In the genomic region with DNA sequence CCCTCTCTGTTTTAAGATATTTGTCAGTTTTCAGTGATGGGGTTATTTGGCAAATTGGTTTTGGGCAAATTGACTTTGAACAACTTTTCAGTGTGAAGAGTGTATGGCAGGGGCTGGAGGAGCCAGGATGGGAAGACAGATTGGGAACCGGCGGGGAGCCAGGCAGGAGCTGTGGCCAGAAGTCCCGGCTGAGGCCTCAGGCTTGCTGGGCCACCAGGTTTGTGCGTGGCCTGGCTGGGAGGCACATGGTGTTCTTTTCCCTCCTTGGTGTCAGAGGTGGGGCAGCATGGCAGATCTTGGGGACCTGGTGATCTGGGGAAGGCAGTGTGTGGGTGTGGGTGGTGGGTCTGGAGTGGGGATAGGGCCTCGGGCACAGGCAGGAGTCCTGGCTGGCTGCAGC, we compare ENCODE assay signal across 18 cellular contexts. TPM values are rescaled to one million over a fixed set of nuclear protein-coding genes. Genes with fewer than 3 reads are reported as not detected.
DNase-seq lines count a peak whose midpoint lies in the region; ATAC-seq and TF ChIP-seq lines count a peak whose summit lies in the region.
"Had no signal": no experiment of that assay in that cellular context is flagged by ENCODE, and none has a peak within 500 bp of the region (broad histone marks: within the 10 kb centered on the region; RNA-seq: fewer than 3 reads in every experiment).

No MANE protein-coding gene starts in this region.

- H2AFZ ChIP-seq in PC-3 (ENCODE audit: low read length) = no peak overlapping the region
- no peak overlapping the region for H2AFZ ChIP-seq in neuronal stem cell (ENCODE audit: low read length)
- H2AFZ ChIP-seq: hepatocyte had no signal

- H4K20me1 ChIP-seq in PC-3 (ENCODE audit: low read length) = no peaks in the 10 kb centered on the region

- no peak for TF ChIP-seq POLR2A in Peyer's patch (IDR thresholded peaks at IDR 0.05)

- H3K4me3 Mint-ChIP-seq in activated CD4-positive, alpha-beta T cell treated with anti-CD3 and anti-CD28 coated beads, Interleukin-2, amount 10 ng/mL, durations not matched to agents 24 days and 14 days = no peak overlapping the region
- no peak overlapping the region for H3K4me3 Mint-ChIP-seq in dendritic cell treated with granulocyte-macrophage colony-stimulating factor and Interleukin-4, amounts not matched to agents 40 ng/mL and 50 ng/mL, for 4 days
- H3K4me3 Mint-ChIP-seq: activated naive CD4-positive, alpha-beta T cell treated with anti-CD3 and anti-CD28 coated beads, Interleukin-2, amount 10 ng/mL, durations not matched to agents 7 days and 5 days; CD4-positive, alpha-beta T cell; immature natural killer cell had no signal

- H3K9ac ChIP-seq in PC-3 (ENCODE audit: low read length) = peak overlapping the region; percentile 18; the same call in 1 of the 2 replicates
- peak overlapping the region; percentile 32 for H3K9ac ChIP-seq in neuronal stem cell (ENCODE audit: low read depth, low read length, poor library complexity)
- H3K9ac ChIP-seq: KMS-11 had no signal

- TF ChIP-seq CTCF in PC-3 (conservative IDR thresholded peaks at IDR 0.05; ENCODE audit: low read depth, low read length) = no peak
- no peak for TF ChIP-seq CTCF in Peyer's patch (IDR thresholded peaks at IDR 0.05)

- CTCF ChIA-PET in PC-3 (lab: Charles Lee) = interaction anchor here (0.5 to 4.1 kb wide), 9 partner anchors 32 to 479 kb away, joined by 3 to 49 read pairs (median 9); no protein-coding TSS in a partner anchor

- H3K4me2 ChIP-seq in PC-3 (ENCODE audit: low read length) = peak overlapping the region; percentile 62
- H3K4me2 ChIP-seq in neuronal stem cell (ENCODE audit: insufficient read depth, low read length, poor library complexity, severe bottlenecking) = no peak overlapping the region
- H3K4me2 ChIP-seq: hepatocyte had no signal

- H2AK5ac ChIP-seq in neuronal stem cell (ENCODE audit: low read depth, low read length) = peak overlapping the region; percentile 87

- no TSS peak for BruUV-seq in PC-3 (replicated peaks; lab: Mats Ljungman, UMichigan)

- H3K4me1 Mint-ChIP-seq in activated CD4-positive, alpha-beta T cell treated with anti-CD3 and anti-CD28 coated beads, Interleukin-2, amount 10 ng/mL, durations not matched to agents 24 days and 14 days = peaks cover 15% of the 10 kb centered on the region
- peaks cover 14% of the 10 kb centered on the region for H3K4me1 Mint-ChIP-seq in dendritic cell treated with granulocyte-macrophage colony-stimulating factor and Interleukin-4, amounts not matched to agents 40 ng/mL and 50 ng/mL, for 4 days (ENCODE audit: low read depth)

- H3K14ac ChIP-seq in neuronal stem cell (ENCODE audit: low read length) = no peak overlapping the region

- H3K4me1 ChIP-seq in PC-3 (ENCODE audit: insufficient read depth, low read length) (peaks cover 37% of the 10 kb centered on the region), neuronal stem cell (ENCODE audit: control insufficient read depth in 2 of 2, insufficient read depth in 1 of 2, low read depth in 1 of 2, low read length in 2 of 2) (peaks cover 10 to 31% of the 10 kb centered on the region in 2 donors), Peyer's patch (peaks cover 0 to 30% (median 0%) of the 10 kb centered on the region in 4 donors)

- POLR2A ChIA-PET in PC-3 (lab: Charles Lee; ENCODE audit: unreplicated experiment) = no interaction called here

- H2BK120ac ChIP-seq in neuronal stem cell (ENCODE audit: low read depth, low read length) = peak overlapping the region; percentile 49

- ATAC-seq in PC-3 = peak; percentile 3; the same call in 1 of the 2 replicates
- no peak for ATAC-seq in GM21825 (IDR thresholded peaks at IDR 0.05; ENCODE audit: unreplicated experiment)

- no peak overlapping the region for H3K23ac ChIP-seq in neuronal stem cell (ENCODE audit: low read depth, low read length, poor library complexity)

- no peak overlapping the region for H3K4ac ChIP-seq in neuronal stem cell (ENCODE audit: low read length)

- intact Hi-C loops in activated CD4-positive, alpha-beta T cell treated with anti-CD3 and anti-CD28 coated beads, Interleukin-2, amount 10 ng/mL, durations not matched to agents 24 days and 14 days (cut with micrococcal nuclease) = no loop called here
- intact Hi-C loops in PC-3 (cut with micrococcal nuclease) = loop anchor here (2.0 to 10.0 kb wide), 2 partner anchors 271 to 1281 kb away; no protein-coding TSS in a partner anchor
- intact Hi-C loops in dendritic cell treated with granulocyte-macrophage colony-stimulating factor and Interleukin-4, amounts not matched to agents 40 ng/mL and 50 ng/mL, for 4 days (cut with micrococcal nuclease) = loop anchor here (1.0 to 10.0 kb wide), 2 partner anchors 131 to 261 kb away; no protein-coding TSS in a partner anchor

- H3K27me3 ChIP-seq in PC-3 (ENCODE audit: low read length) (no peaks in the 10 kb centered on the region), neuronal stem cell (ENCODE audit: control insufficient read depth in 3 of 3, insufficient read depth in 3 of 3, low read depth in 1 of 3, low read length in 3 of 3) (no peaks in the 10 kb centered on the region), Peyer's patch (no peaks in the 10 kb centered on the region)
- H3K27me3 ChIP-seq: hepatocyte, left lung, pancreas, transverse colon had no signal

- H3K9me3 ChIP-seq in PC-3 (ENCODE audit: low read length) = no peaks in the 10 kb centered on the region
- H3K9me3 ChIP-seq in neuronal stem cell (replicated peaks in 1 of 2; ENCODE audit: control insufficient read depth in 2 of 2, insufficient read depth in 1 of 2, low read depth in 1 of 2, low read length in 2 of 2) = no peaks in the 10 kb centered on the region
- H3K9me3 ChIP-seq in Peyer's patch = no peaks in the 10 kb centered on the region
- H3K9me3 ChIP-seq: left lung, pancreas, transverse colon had no signal

- no peak overlapping the region for H4K8ac ChIP-seq in neuronal stem cell (ENCODE audit: low read depth, low read length)

- 0 out of 2 replicates have a peak, but pooled peaks cover 10% of the 10 kb centered on the region for H3K79me2 ChIP-seq in PC-3 (ENCODE audit: low read length)

- no peaks in the 10 kb centered on the region for H3K9me2 ChIP-seq in PC-3 (replicated peaks; ENCODE audit: low read length)

- peak overlapping the region; percentile 64 for H2BK12ac ChIP-seq in neuronal stem cell (ENCODE audit: low read length)

- no peaks in the 10 kb centered on the region for H3K79me1 ChIP-seq in neuronal stem cell (ENCODE audit: low read depth, low read length)

- no peak for DNase-seq in activated CD4-positive, alpha-beta T cell treated with anti-CD3 and anti-CD28 coated beads, Interleukin-2, amount 10 ng/mL, durations not matched to agents 24 days and 14 days
- no peak for DNase-seq in activated CD4-positive, alpha-beta T cell treated with anti-CD3 and anti-CD28 coated beads for 48 hours
- DNase-seq in PC-3 = no peak
- DNase-seq in neuronal stem cell (ENCODE audit: low spot score) = no peak
- no peak for DNase-seq in Peyer's patch
- no peak for DNase-seq in NCI-H2171 treated with DMSO at 0.1 percent for 48 hours (lab: John Stamatoyannopoulos, UW)
- DNase-seq: 8988T had no signal

- H3K27ac ChIP-seq in PC-3 (ENCODE audit: low read length) (peak overlapping the region; percentile 35), neuronal stem cell (replicated peaks; ENCODE audit: low read length) (no peak overlapping the region), Peyer's patch (peak overlapping the region in 2 of 4 donors; percentile 40 to 72)
- H3K27ac ChIP-seq: hepatocyte, KMS-11, pancreas, transverse colon had no signal

- no peak overlapping the region for H3K18ac ChIP-seq in neuronal stem cell (ENCODE audit: low read length)

- no peak overlapping the region for H4K91ac ChIP-seq in neuronal stem cell (ENCODE audit: low read depth, low read length, poor library complexity)

- peaks cover 4% of the 10 kb centered on the region for H3K36me3 Mint-ChIP-seq in activated CD4-positive, alpha-beta T cell treated with anti-CD3 and anti-CD28 coated beads, Interleukin-2, amount 10 ng/mL, durations not matched to agents 24 days and 14 days (ENCODE audit: low read depth)
- peaks cover 23% of the 10 kb centered on the region for H3K36me3 Mint-ChIP-seq in dendritic cell treated with granulocyte-macrophage colony-stimulating factor and Interleukin-4, amounts not matched to agents 40 ng/mL and 50 ng/mL, for 4 days (ENCODE audit: low read depth)

- H3K36me3 ChIP-seq in PC-3 (ENCODE audit: low read depth, low read length) (no peaks in the 10 kb centered on the region), neuronal stem cell (replicated peaks in 1 of 2; ENCODE audit: control insufficient read depth in 2 of 2, insufficient read depth in 2 of 2, low read length in 2 of 2) (peaks cover 0 to 8% of the 10 kb centered on the region in 2 donors), Peyer's patch (peaks cover 0 to 4% (median 0%) of the 10 kb centered on the region in 3 donors)
- H3K36me3 ChIP-seq: pancreas, transverse colon had no signal

- H3K4me3 ChIP-seq in PC-3 (ENCODE audit: low read length) = no peak overlapping the region
- no peak overlapping the region for H3K4me3 ChIP-seq in neuronal stem cell (ENCODE audit: low read length in 2 of 2)
- no peak overlapping the region for H3K4me3 ChIP-seq in Peyer's patch
- H3K4me3 ChIP-seq: hepatocyte, left lung, pancreas, transverse colon had no signal

- H2BK5ac ChIP-seq in neuronal stem cell (ENCODE audit: low read length) = peak overlapping the region; percentile 43

- H3F3A ChIP-seq in PC-3 (ENCODE audit: low read length, unreplicated experiment) = no peaks in the 10 kb centered on the region

- no peaks in the 10 kb centered on the region for H3K9me3 Mint-ChIP-seq in activated CD4-positive, alpha-beta T cell treated with anti-CD3 and anti-CD28 coated beads, Interleukin-2, amount 10 ng/mL, durations not matched to agents 24 days and 14 days
- H3K9me3 Mint-ChIP-seq in dendritic cell treated with granulocyte-macrophage colony-stimulating factor and Interleukin-4, amounts not matched to agents 40 ng/mL and 50 ng/mL, for 4 days = no peaks in the 10 kb centered on the region
- H3K9me3 Mint-ChIP-seq: activated naive CD4-positive, alpha-beta T cell treated with anti-CD3 and anti-CD28 coated beads, Interleukin-2, amount 10 ng/mL, durations not matched to agents 7 days and 5 days; CD4-positive, alpha-beta T cell; immature natural killer cell; naive thymus-derived CD8-positive, alpha-beta T cell had no signal

- WGBS in neuronal stem cell (ENCODE audit: extremely low coverage in 2 of 2, insufficient read length in 2 of 2, insufficient replicate concordance in 1 of 2), 2 donors = no CpG with 5 or more reads among the region's 5 CpGs

- peak overlapping the region; percentile 64 for H2BK15ac ChIP-seq in neuronal stem cell (ENCODE audit: low read length)

- peak overlapping the region; percentile 24 for H3K27ac Mint-ChIP-seq in activated CD4-positive, alpha-beta T cell treated with anti-CD3 and anti-CD28 coated beads, Interleukin-2, amount 10 ng/mL, durations not matched to agents 24 days and 14 days
- H3K27ac Mint-ChIP-seq in dendritic cell treated with granulocyte-macrophage colony-stimulating factor and Interleukin-4, amounts not matched to agents 40 ng/mL and 50 ng/mL, for 4 days = peak overlapping the region; percentile 62
- H3K27ac Mint-ChIP-seq: activated naive CD4-positive, alpha-beta T cell treated with anti-CD3 and anti-CD28 coated beads, Interleukin-2, amount 10 ng/mL, durations not matched to agents 7 days and 5 days; CD4-positive, alpha-beta T cell had no signal

- no peaks in the 10 kb centered on the region for H3K27me3 Mint-ChIP-seq in activated CD4-positive, alpha-beta T cell treated with anti-CD3 and anti-CD28 coated beads, Interleukin-2, amount 10 ng/mL, durations not matched to agents 24 days and 14 days
- H3K27me3 Mint-ChIP-seq in dendritic cell treated with granulocyte-macrophage colony-stimulating factor and Interleukin-4, amounts not matched to agents 40 ng/mL and 50 ng/mL, for 4 days = no peaks in the 10 kb centered on the region
- H3K27me3 Mint-ChIP-seq: activated naive CD4-positive, alpha-beta T cell treated with anti-CD3 and anti-CD28 coated beads, Interleukin-2, amount 10 ng/mL, durations not matched to agents 7 days and 5 days; CD4-positive, alpha-beta T cell; naive thymus-derived CD8-positive, alpha-beta T cell had no signal

RNA-seq across cellular contexts. Expression of a gene that starts 8.0 kb away (rescaled TPM):
- total RNA-seq in activated CD4-positive, alpha-beta T cell treated with anti-CD3 and anti-CD28 coated beads, Interleukin-2, amount 10 ng/mL, durations not matched to agents 24 days and 14 days = 7.2 and 7.3 TPM in 2 replicates
- total RNA-seq in PC-3 (2014; rRNA removed) (8.3 and 13.0 TPM in 2 replicates), Peyer's patch (10 to 100 TPM in 2 of 4 donors, 1 to 10 TPM in 2; 1.7 to 11.7 (median 10.3) TPM)
- 8.7 TPM for polyA plus RNA-seq in neuronal stem cell (2013, experiment 1 of 2)
- 9.9 TPM for polyA plus RNA-seq in neuronal stem cell (2013, experiment 2 of 2)
